Comparison of ENCODE assay signal across 1 cellular context in genomic region chr4:111879539-111879938, GRCh38.
TF ChIP-seq lines count a peak whose summit lies in the region.

No MANE protein-coding gene starts in this region.

TF ChIP-seq in GM23338, 12 proteins besides CTCF, POLR2A, EP300 and RAD21 (continued from another document):
- no peak for TF ChIP-seq ZNF114 (CRISPR knock-in tag; IDR thresholded peaks at IDR 0.05)
- TF ChIP-seq REST (IDR thresholded peaks at IDR 0.05; ENCODE audit: unreplicated experiment), result no peak
- TF ChIP-seq ETS1 (IDR thresholded peaks at IDR 0.05), result no peak
TF ChIP-seq in GM23338: peak in this region for 0.
